In genomic region chr17:32488177-32488542, GRCh38 we compare ENCODE assay signal across 8 cellular contexts. TPM values are rescaled to one million over a fixed set of nuclear protein-coding genes. Genes with fewer than 3 reads are reported as not detected.
A peak's percentile ranks its signal among the peaks of the same experiment; 100 is the strongest.
DNase-seq lines count a peak whose midpoint lies in the region; ATAC-seq and TF ChIP-seq lines count a peak whose summit lies in the region.
"Had no signal": no experiment of that assay in that cellular context is flagged by ENCODE, and none has a peak within 500 bp of the region (broad histone marks: within the 10 kb centered on the region; RNA-seq: fewer than 3 reads in every experiment).

No MANE protein-coding gene starts in this region.

- H3K27ac ChIP-seq in cingulate gyrus (ENCODE audit: low read depth, low read length) (peak overlapping the region; percentile 79), neutrophil (no peak overlapping the region), substantia nigra (ENCODE audit: low read depth, low read length, poor library complexity, severe bottlenecking) (no peak overlapping the region)

- peaks cover 37% of the 10 kb centered on the region for H3K36me3 ChIP-seq in neutrophil

- H3K4me1 Mint-ChIP-seq in IgD-negative memory B cell = peaks cover 51 to 60% (median 59%) of the 10 kb centered on the region in 3 donors

- H3K27ac Mint-ChIP-seq in IgD-negative memory B cell = peak overlapping the region; percentile 44 to 85 (median 80)

- no peak for TF ChIP-seq CTCF in neutrophil (IDR thresholded peaks at IDR 0.05)

- peak overlapping the region; percentile 77 to 94 (median 92) for H3K4me3 Mint-ChIP-seq in IgD-negative memory B cell

- H3K27me3 Mint-ChIP-seq in IgD-negative memory B cell = no peaks in the 10 kb centered on the region

- no peak for ATAC-seq in HG03457 (IDR thresholded peaks at IDR 0.05; ENCODE audit: unreplicated experiment)

- H3K9me3 ChIP-seq in neutrophil = no peaks in the 10 kb centered on the region

- peaks cover 3% of the 10 kb centered on the region for H3K27me3 ChIP-seq in neutrophil

- H3K9me3 Mint-ChIP-seq in IgD-negative memory B cell = no peaks in the 10 kb centered on the region

- H3K4me3 ChIP-seq in GM08714 (ENCODE audit: low read length) = peak overlapping the region; percentile 59
- H3K4me3 ChIP-seq in neutrophil (ENCODE audit: low read depth in 1 of 2, low read length in 1 of 2) = peak overlapping the region; percentile 73 to 94

- peaks cover 69 to 72% of the 10 kb centered on the region in 2 experiments for H3K4me1 ChIP-seq in neutrophil (ENCODE audit: control insufficient read depth in 1 of 2, insufficient read depth in 1 of 2, low read depth in 1 of 2, low read length in 1 of 2)

- DNase-seq in substantia nigra (lab: John Stamatoyannopoulos, UW) (no peak), NOMO-1 treated with DMSO at 0.1 percent for 48 hours (lab: John Stamatoyannopoulos, UW; ENCODE audit: unreplicated experiment) (no peak)
- DNase-seq: NCI-H1105 treated with DMSO at 0.1 percent for 48 hours had no signal

- peaks cover 2% of the 10 kb centered on the region for H3K36me3 Mint-ChIP-seq in IgD-negative memory B cell

RNA-seq across cellular contexts. Expression of gene CDK5R1, which starts 1.4 kb away (rescaled TPM):
- 3.8 TPM for polyA plus RNA-seq in IgD-negative memory B cell

RNA-seq across cellular contexts. Expression of gene PSMD11, which starts 43.9 kb away (rescaled TPM):
- 126 TPM for polyA plus RNA-seq in IgD-negative memory B cell
